In the genomic region with DNA sequence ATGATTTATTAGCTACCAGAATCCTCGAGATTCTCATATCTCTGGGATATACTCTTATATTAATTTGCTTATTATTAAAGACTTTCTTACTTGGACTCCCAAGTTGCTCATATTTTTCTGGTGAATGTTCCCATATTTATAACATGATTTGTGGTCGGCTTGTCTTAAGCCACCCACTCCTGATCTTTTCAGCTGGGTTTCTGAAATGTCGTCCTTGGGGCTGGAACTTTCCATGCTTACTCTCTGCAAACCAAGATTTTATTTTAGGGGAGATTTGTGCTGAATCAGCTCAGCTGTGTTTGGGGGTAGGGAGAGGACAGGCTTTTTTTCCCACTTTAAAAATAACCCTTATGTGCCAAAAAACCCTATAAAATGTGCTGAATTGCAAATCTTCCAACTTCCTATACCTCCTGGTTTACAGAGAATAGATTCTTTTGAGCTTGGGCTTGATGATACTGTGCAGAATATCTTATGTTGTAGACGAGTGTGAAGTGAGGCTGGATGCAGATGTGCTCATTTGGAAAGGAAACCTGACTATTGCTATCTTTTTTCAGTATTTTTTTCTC, we compare ENCODE assay signal across 25 cellular contexts.
"Had no signal": no experiment of that assay in that cellular context is flagged by ENCODE, and none has a peak within 500 bp of the region (broad histone marks: within the 10 kb centered on the region; RNA-seq: fewer than 3 reads in every experiment).

No MANE protein-coding gene starts in this region.

- H3K27ac Mint-ChIP-seq: activated B cell treated with CpG ODN at 0.5 μM for 24 hours; activated CD8-positive, alpha-beta T cell treated with anti-CD3 and anti-CD28 coated beads for 36 hours; activated naive CD4-positive, alpha-beta T cell treated with anti-CD3 and anti-CD28 coated beads, Interleukin-2, amount 50 U/mL, for 72 hours; dendritic cell treated with granulocyte-macrophage colony-stimulating factor and Interleukin-4, amounts not matched to agents 40 ng/mL and 50 ng/mL, for 4 days; effector memory CD8-positive, alpha-beta T cell; natural killer cell had no signal

- H3K9me3 Mint-ChIP-seq: activated B cell treated with CpG ODN at 0.5 μM for 24 hours; activated CD8-positive, alpha-beta T cell treated with anti-CD3 and anti-CD28 coated beads for 36 hours; activated naive CD4-positive, alpha-beta T cell treated with anti-CD3 and anti-CD28 coated beads, Interleukin-2, amount 50 U/mL, for 72 hours; activated T-cell treated with anti-CD3 and anti-CD28 coated beads, Interleukin-2, amount 50 U/mL, for 4 hours; central memory CD8-positive, alpha-beta T cell; dendritic cell treated with granulocyte-macrophage colony-stimulating factor and Interleukin-4, amounts not matched to agents 40 ng/mL and 50 ng/mL, for 4 days; effector memory CD8-positive, alpha-beta T cell; natural killer cell had no signal

- H3K36me3 ChIP-seq: gastrocnemius medialis, thoracic aorta had no signal

- DNase-seq: activated B cell treated with CpG ODN at 0.5 μM for 24 hours; activated CD4-positive, alpha-beta T cell treated with anti-CD3 and anti-CD28 coated beads for 48 hours; activated CD8-positive, alpha-beta T cell treated with anti-CD3 and anti-CD28 coated beads for 36 hours; activated gamma-delta T cell; activated T-cell treated with anti-CD3 and anti-CD28 coated beads, Interleukin-2, amount 50 U/mL, for 4 hours; amniotic stem cell; body of pancreas; effector memory CD8-positive, alpha-beta T cell; gastrocnemius medialis; heart right ventricle; mucosa of descending colon; natural killer cell; nucleus accumbens; right cardiac atrium; spleen; stimulated activated CD4-positive, alpha-beta T cell treated with anti-CD3 and anti-CD28 coated beads, Interleukin-1b, Interleukin-23, amount 100 ng/mL, for 48 hours; stomach; SW 1271 had no signal

- H3K27me3 ChIP-seq: body of pancreas, gastrocnemius medialis, heart right ventricle, spleen, stomach had no signal

- FAIRE-seq: islet of Langerhans, urothelium cell line had no signal

- H3K36me3 Mint-ChIP-seq: natural killer cell had no signal

- H3K4me3 ChIP-seq: body of pancreas, gastrocnemius medialis, heart right ventricle, mucosa of descending colon, spleen, stomach, thoracic aorta had no signal

- H3K4me3 Mint-ChIP-seq: activated B cell treated with CpG ODN at 0.5 μM for 24 hours; activated CD8-positive, alpha-beta T cell treated with anti-CD3 and anti-CD28 coated beads for 36 hours; activated T-cell treated with anti-CD3 and anti-CD28 coated beads, Interleukin-2, amount 50 U/mL, for 4 hours; central memory CD8-positive, alpha-beta T cell; dendritic cell treated with granulocyte-macrophage colony-stimulating factor and Interleukin-4, amounts not matched to agents 40 ng/mL and 50 ng/mL, for 4 days; effector memory CD8-positive, alpha-beta T cell; natural killer cell had no signal

- ATAC-seq: activated CD8-positive, alpha-beta T cell treated with anti-CD3 and anti-CD28 coated beads for 36 hours; activated naive CD4-positive, alpha-beta T cell treated with anti-CD3 and anti-CD28 coated beads, Interleukin-2, amount 50 U/mL, for 72 hours; activated T-cell treated with anti-CD3 and anti-CD28 coated beads, Interleukin-2, amount 50 U/mL, for 4 hours; body of pancreas; effector memory CD8-positive, alpha-beta T cell; gastrocnemius medialis; heart right ventricle; mucosa of descending colon; natural killer cell; right cardiac atrium had no signal

- H3K27ac ChIP-seq: body of pancreas, gastrocnemius medialis, heart right ventricle, spleen, stomach, thoracic aorta had no signal

- H3K27me3 Mint-ChIP-seq: activated B cell treated with CpG ODN at 0.5 μM for 24 hours; activated CD8-positive, alpha-beta T cell treated with anti-CD3 and anti-CD28 coated beads for 36 hours; central memory CD8-positive, alpha-beta T cell; dendritic cell treated with granulocyte-macrophage colony-stimulating factor and Interleukin-4, amounts not matched to agents 40 ng/mL and 50 ng/mL, for 4 days; effector memory CD8-positive, alpha-beta T cell; progenitor cell of endocrine pancreas had no signal

- H3K9me3 ChIP-seq: body of pancreas, gastrocnemius medialis, heart right ventricle, mucosa of descending colon, spleen, stomach, thoracic aorta had no signal
